Comparison of ENCODE assay signal across 26 cellular contexts in the genomic region with DNA sequence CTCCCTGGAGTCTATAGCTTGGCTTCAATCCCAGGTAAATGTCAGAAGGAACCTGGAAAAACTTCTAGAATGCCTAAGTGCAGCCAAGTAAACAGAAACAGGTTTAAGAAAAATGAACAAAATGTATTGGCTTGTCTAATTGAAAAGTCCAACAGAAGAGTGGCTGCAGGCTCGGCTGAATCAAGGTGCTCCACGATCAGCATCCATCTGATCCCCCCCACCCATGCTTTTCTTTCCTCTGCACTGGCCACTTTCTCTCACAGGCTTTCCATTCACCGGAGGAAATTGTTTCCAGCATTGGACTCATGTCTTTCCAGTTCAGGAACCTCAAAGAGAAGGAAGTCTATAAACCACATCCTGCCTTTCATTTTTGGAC. TPM values are rescaled to one million over a fixed set of nuclear protein-coding genes. Genes with fewer than 3 reads are reported as not detected.
"Had no signal": no experiment of that assay in that cellular context is flagged by ENCODE, and none has a peak within 500 bp of the region (broad histone marks: within the 10 kb centered on the region; RNA-seq: fewer than 3 reads in every experiment).

No MANE protein-coding gene starts in this region.

- H3K4me3 ChIP-seq: colonic mucosa, dorsolateral prefrontal cortex, gastroesophageal sphincter, hepatocyte, neural progenitor cell, psoas muscle, right atrium auricular region, tibial nerve had no signal

- H3K27ac ChIP-seq: colonic mucosa, dorsolateral prefrontal cortex, gastroesophageal sphincter, hepatocyte, neural progenitor cell, parathyroid adenoma, psoas muscle, right atrium auricular region, tibial nerve had no signal

- ATAC-seq: activated CD8-positive, alpha-beta T cell treated with anti-CD3 and anti-CD28 coated beads for 36 hours; activated naive CD8-positive, alpha-beta T cell treated with anti-CD3 and anti-CD28 coated beads, Interleukin-2, amount 50 U/mL, for 24 hours; activated T-cell treated with anti-CD3 and anti-CD28 coated beads, Interleukin-2, amount 50 U/mL, for 4 hours; gastroesophageal sphincter; left colon; psoas muscle; WTC11 had no signal

- H3K9me3 ChIP-seq: colonic mucosa, gastroesophageal sphincter, psoas muscle, right atrium auricular region, tibial nerve had no signal

- H3K9ac ChIP-seq: neural progenitor cell, parathyroid adenoma had no signal

- H3K79me2 ChIP-seq: hepatocyte, parathyroid adenoma had no signal

- H2AFZ ChIP-seq: hepatocyte, neural progenitor cell, parathyroid adenoma had no signal

- H3K36me3 ChIP-seq: colonic mucosa, gastroesophageal sphincter, neural progenitor cell, right atrium auricular region, tibial nerve had no signal

- H3K4me1 ChIP-seq: colonic mucosa, gastroesophageal sphincter, neural progenitor cell, parathyroid adenoma, psoas muscle, right atrium auricular region, tibial nerve had no signal

- DNase-seq: activated CD4-positive, alpha-beta T cell treated with anti-CD3 and anti-CD28 coated beads, Interleukin-2, amount 50 U/mL, for 1 hour; activated CD8-positive, alpha-beta T cell treated with anti-CD3 and anti-CD28 coated beads for 36 hours; activated naive CD8-positive, alpha-beta T cell treated with anti-CD3 and anti-CD28 coated beads, Interleukin-2, amount 50 U/mL, for 24 hours; activated T-cell treated with anti-CD3 and anti-CD28 coated beads, Interleukin-2, amount 50 U/mL, for 4 hours; amygdala; colonic mucosa; effector memory CD4-positive, alpha-beta T cell; left colon; natural killer cell; occipital lobe; psoas muscle; stimulated activated CD4-positive, alpha-beta T cell treated with anti-CD3 and anti-CD28 coated beads, Interleukin-2, amount 100 ng/mL, for 48 hours; stimulated activated naive CD4-positive, alpha-beta T cell treated with Interleukin-2 at 50 U/mL for 16 hours; T-helper 2 cell had no signal

- H3K4me2 ChIP-seq: hepatocyte, neural progenitor cell had no signal

- H3K27me3 ChIP-seq: colonic mucosa, hepatocyte, neural progenitor cell, right atrium auricular region had no signal

RNA-seq across cellular contexts. Expression of a gene that starts 42.0 kb away (rescaled TPM):
- total RNA-seq: activated CD8-positive, alpha-beta T cell treated with anti-CD3 and anti-CD28 coated beads for 36 hours; activated T-cell treated with anti-CD3 and anti-CD28 coated beads, Interleukin-2, amount 50 U/mL, for 4 hours; activated T-helper 2 cell treated with anti-CD3 and anti-CD28 coated beads, Interferon-gamma antibody, Interleukin-2, Interleukin-4, amounts not matched to agents 10 μg/mL and 5 μg/mL and 100 μg/mL, durations not matched to agents 14 hours and 24 hours and 36 hours; epithelial cell of proximal tubule; mononuclear cell; natural killer cell; occipital lobe; temporal lobe; WTC11 had no signal
